In genomic region chr14:92546347-92547053, GRCh38 we compare ENCODE assay signal across 13 cellular contexts. TPM values are rescaled to one million over a fixed set of nuclear protein-coding genes. Genes with fewer than 3 reads are reported as not detected.
A peak's percentile ranks its signal among the peaks of the same experiment; 100 is the strongest.
DNase-seq lines count a peak whose midpoint lies in the region; ATAC-seq lines count a peak whose summit lies in the region.
"Had no signal": no experiment of that assay in that cellular context is flagged by ENCODE, and none has a peak within 500 bp of the region (broad histone marks: within the 10 kb centered on the region; RNA-seq: fewer than 3 reads in every experiment).

No MANE protein-coding gene starts in this region.

- H2BK12ac ChIP-seq in mesenchymal stem cell (ENCODE audit: low read length in 2 of 2), result peak overlapping the region in 1 of 2 experiments; percentile 87

- no peaks in the 10 kb centered on the region for H3K9me3 ChIP-seq in CD8-positive, alpha-beta memory T cell (ENCODE audit: low read length)
- H3K9me3 ChIP-seq in T-helper 17 cell (ENCODE audit: control insufficient read depth, low read length, poor library complexity, severe bottlenecking) (no peaks in the 10 kb centered on the region), mesenchymal stem cell (ENCODE audit: control insufficient read depth, low read length) (no peaks in the 10 kb centered on the region)
- H3K9me3 ChIP-seq: vagina had no signal

- H3K27ac ChIP-seq in CD8-positive, alpha-beta memory T cell (ENCODE audit: low read depth, low read length), result no peak overlapping the region
- peak overlapping the region; percentile 79 for H3K27ac ChIP-seq in mesenchymal stem cell (ENCODE audit: low read length, poor library complexity, severe bottlenecking)
- H3K27ac ChIP-seq: HL-60, vagina had no signal

- H2BK5ac ChIP-seq in mesenchymal stem cell (ENCODE audit: low read depth, low read length, poor library complexity, severe bottlenecking), result no peak overlapping the region

- no peak overlapping the region for H3K23ac ChIP-seq in mesenchymal stem cell (ENCODE audit: low read length in 2 of 2)

- H4K91ac ChIP-seq in mesenchymal stem cell (ENCODE audit: low read length), result peak overlapping the region; percentile 85

- POLR2A ChIA-PET in CD8-positive, alpha-beta memory T cell (lab: Charles Lee), result interaction anchor here (1.1 kb wide), 1 partner anchor 12 kb away, joined by 4 read pairs; no protein-coding TSS in a partner anchor

- no peak for DNase-seq in CD8-positive, alpha-beta memory T cell
- DNase-seq in H4 (ENCODE audit: low spot score) (peak; percentile 84), T-helper 17 cell (no peak), mesenchymal stem cell (peak; percentile 95), NCI-H524 treated with DMSO at 0.1 percent for 48 hours (lab: John Stamatoyannopoulos, UW) (no peak)
- DNase-seq in stimulated activated naive B cell treated with anti-CD40 and anti-IgM and Interleukin-4, amounts not matched to agents 10 μg/mL and 1 μg/mL and 100 μg/mL, for 72 hours, result no peak
- DNase-seq: activated CD8-positive, alpha-beta memory T cell treated with anti-CD3 and anti-CD28 coated beads for 24 hours; kidney; NCI-H2107 had no signal

- CTCF ChIA-PET in CD8-positive, alpha-beta memory T cell (lab: Charles Lee), result interaction anchor here (1.2 to 1.8 kb wide), 3 partner anchors 12 to 58 kb away, joined by 4 to 5 read pairs (median 4); no protein-coding TSS in a partner anchor

- no peak overlapping the region for H2AFZ ChIP-seq in mesenchymal stem cell (ENCODE audit: low read depth, low read length)

- no peaks in the 10 kb centered on the region for H3K36me3 ChIP-seq in CD8-positive, alpha-beta memory T cell (ENCODE audit: insufficient read depth, low read length)
- peaks cover 0 to 7% of the 10 kb centered on the region in 2 experiments for H3K36me3 ChIP-seq in mesenchymal stem cell (ENCODE audit: control insufficient read depth in 1 of 2, insufficient read depth in 2 of 2, low read depth in 1 of 2, low read length in 2 of 2)
- H3K36me3 ChIP-seq: vagina had no signal

- peaks cover 8% of the 10 kb centered on the region for H3K4me1 ChIP-seq in CD8-positive, alpha-beta memory T cell (ENCODE audit: insufficient read depth, low read length)
- peaks cover 12% of the 10 kb centered on the region for H3K4me1 ChIP-seq in mesenchymal stem cell (ENCODE audit: control insufficient read depth, insufficient read depth, low read depth, low read length)

- no peak overlapping the region for H2AK5ac ChIP-seq in mesenchymal stem cell (ENCODE audit: low read length, severe bottlenecking)

- no peak overlapping the region for H3K4ac ChIP-seq in mesenchymal stem cell (ENCODE audit: low read depth in 1 of 2, low read length in 2 of 2)

- peaks cover 26% of the 10 kb centered on the region for H3K79me1 ChIP-seq in mesenchymal stem cell (replicated peaks; ENCODE audit: low read length, poor library complexity, severe bottlenecking)

- no peak overlapping the region for H3K4me3 ChIP-seq in CD8-positive, alpha-beta memory T cell (ENCODE audit: low read length)
- H3K4me3 ChIP-seq in mesenchymal stem cell (ENCODE audit: insufficient read depth in 1 of 2, low read depth in 1 of 2, low read length in 2 of 2), result no peak overlapping the region
- H3K4me3 ChIP-seq: vagina had no signal

- ATAC-seq in T-helper 17 cell (no peak), HG02981 (IDR thresholded peaks at IDR 0.05; ENCODE audit: unreplicated experiment) (no peak), HG03469 (IDR thresholded peaks at IDR 0.05; ENCODE audit: unreplicated experiment) (no peak)
- ATAC-seq in stimulated activated naive B cell treated with anti-CD40 and anti-IgM and Interleukin-4, amounts not matched to agents 10 μg/mL and 1 μg/mL and 100 μg/mL, for 72 hours (replicated peaks), result no peak

- peak overlapping the region in 1 of 2 experiments; percentile 72 for H3K14ac ChIP-seq in mesenchymal stem cell (ENCODE audit: low read length in 2 of 2)

- peaks cover 0 to 8% (median 3%) of the 10 kb centered on the region in 3 donors for H3K36me3 Mint-ChIP-seq in CD8-positive, alpha-beta memory T cell
- no peaks in the 10 kb centered on the region for H3K36me3 Mint-ChIP-seq in T-helper 17 cell (ENCODE audit: low read depth)
- peaks cover 3 to 5% of the 10 kb centered on the region in 2 donors for H3K36me3 Mint-ChIP-seq in stimulated activated naive B cell treated with anti-CD40 and anti-IgM and Interleukin-4, amounts not matched to agents 10 μg/mL and 1 μg/mL and 100 μg/mL, for 72 hours

- no peaks in the 10 kb centered on the region for H3K9me3 Mint-ChIP-seq in CD8-positive, alpha-beta memory T cell
- no peaks in the 10 kb centered on the region for H3K9me3 Mint-ChIP-seq in stimulated activated naive B cell treated with anti-CD40 and anti-IgM and Interleukin-4, amounts not matched to agents 10 μg/mL and 1 μg/mL and 100 μg/mL, for 72 hours

- H4K8ac ChIP-seq in mesenchymal stem cell (ENCODE audit: low read length), result no peak overlapping the region

- peak overlapping the region; percentile 71 to 78 for H3K18ac ChIP-seq in mesenchymal stem cell (ENCODE audit: low read depth in 1 of 2, low read length in 2 of 2)

- no peak overlapping the region for H3K9ac ChIP-seq in mesenchymal stem cell (ENCODE audit: low read length)

- WGBS in mesenchymal stem cell, result 32% methylated on average over 5 of the region's 7 CpGs

- H3K4me2 ChIP-seq in mesenchymal stem cell (ENCODE audit: low read length, poor library complexity, severe bottlenecking), result no peak overlapping the region

- H2BK120ac ChIP-seq in mesenchymal stem cell (ENCODE audit: low read depth, low read length), result peak overlapping the region; percentile 76

- peak overlapping the region; percentile 91 for H2BK15ac ChIP-seq in mesenchymal stem cell (ENCODE audit: low read depth, poor library complexity, severe bottlenecking)

- peaks cover 42 to 71% (median 49%) of the 10 kb centered on the region in 3 donors for H3K4me1 Mint-ChIP-seq in CD8-positive, alpha-beta memory T cell
- H3K4me1 Mint-ChIP-seq in T-helper 17 cell, result peaks cover 9% of the 10 kb centered on the region
- H3K4me1 Mint-ChIP-seq in stimulated activated naive B cell treated with anti-CD40 and anti-IgM and Interleukin-4, amounts not matched to agents 10 μg/mL and 1 μg/mL and 100 μg/mL, for 72 hours, result peaks cover 18% of the 10 kb centered on the region in 2 donors

- peak overlapping the region in 1 of 7 donors; percentile 25 for H3K4me3 Mint-ChIP-seq in CD8-positive, alpha-beta memory T cell
- peak overlapping the region; percentile 7 for H3K4me3 Mint-ChIP-seq in T-helper 17 cell
- no peak overlapping the region for H3K4me3 Mint-ChIP-seq in stimulated activated naive B cell treated with anti-CD40 and anti-IgM and Interleukin-4, amounts not matched to agents 10 μg/mL and 1 μg/mL and 100 μg/mL, for 72 hours

- H3K27me3 ChIP-seq in CD8-positive, alpha-beta memory T cell (ENCODE audit: insufficient read depth, low read length, poor library complexity, severe bottlenecking), result no peaks in the 10 kb centered on the region
- H3K27me3 ChIP-seq in mesenchymal stem cell (ENCODE audit: control insufficient read depth in 1 of 2, insufficient read depth in 1 of 2, low read length in 2 of 2), result no peaks in the 10 kb centered on the region
- H3K27me3 ChIP-seq: vagina had no signal

- H3K27me3 Mint-ChIP-seq in CD8-positive, alpha-beta memory T cell, result peaks cover 0 to 2% of the 10 kb centered on the region in 2 donors
- no peaks in the 10 kb centered on the region for H3K27me3 Mint-ChIP-seq in T-helper 17 cell
- H3K27me3 Mint-ChIP-seq in stimulated activated naive B cell treated with anti-CD40 and anti-IgM and Interleukin-4, amounts not matched to agents 10 μg/mL and 1 μg/mL and 100 μg/mL, for 72 hours, result no peaks in the 10 kb centered on the region

- H3K27ac Mint-ChIP-seq in CD8-positive, alpha-beta memory T cell, result peak overlapping the region in 5 of 8 donors; percentile 17 to 74 (median 27)
- peak overlapping the region; percentile 70 for H3K27ac Mint-ChIP-seq in T-helper 17 cell
- no peak overlapping the region for H3K27ac Mint-ChIP-seq in stimulated activated naive B cell treated with anti-CD40 and anti-IgM and Interleukin-4, amounts not matched to agents 10 μg/mL and 1 μg/mL and 100 μg/mL, for 72 hours

RNA-seq across cellular contexts. Expression of gene RIN3, which starts 32.9 kb away (rescaled TPM):
- 10 to 100 TPM; 46.0 to 47.4 TPM for total RNA-seq in CD8-positive, alpha-beta memory T cell
- polyA plus RNA-seq in CD8-positive, alpha-beta memory T cell, result 31.9 TPM
- 1.2 and 1.7 TPM in 2 replicates for total RNA-seq in H4 (2014; rRNA removed; shearing (Covaris generic))
- 10 to 100 TPM; 49.3 to 70.0 TPM for total RNA-seq in T-helper 17 cell
- polyA plus RNA-seq in mesenchymal stem cell (2013, experiment 1 of 2), result 19.4 TPM
- 19.3 TPM for polyA plus RNA-seq in mesenchymal stem cell (2013, experiment 2 of 2)

Comparison
In these comparisons a context has a peak if more than half of its experiments do, and no peak if none do; other contexts are left out.
1. DNase-seq: peak in H4 (single experiment) and mesenchymal stem cell (single experiment); none in CD8-positive, alpha-beta memory T cell (0 of 5), T-helper 17 cell (0 of 3), stimulated activated naive B cell treated with anti-CD40 and anti-IgM and Interleukin-4, amounts not matched to agents 10 μg/mL and 1 μg/mL and 100 μg/mL, for 72 hours (single experiment) and NCI-H524 treated with DMSO at 0.1 percent for 48 hours (single experiment).
2. RNA of gene RIN3, which starts 32.9 kb away (total RNA-seq): 49.3 to 70.0 TPM in T-helper 17 cell and 46.0 to 47.4 TPM in CD8-positive, alpha-beta memory T cell; 1.2 to 1.7 TPM in H4; every median in the first group is over 10 times any median in the second.